8 cellular contexts compared by ENCODE assay signal in genomic region chr9:129884220-129885017, GRCh38. TPM values are rescaled to one million over a fixed set of nuclear protein-coding genes. Genes with fewer than 3 reads are reported as not detected.
DNase-seq lines count a peak whose midpoint lies in the region; ATAC-seq and TF ChIP-seq lines count a peak whose summit lies in the region.

No MANE protein-coding gene starts in this region.

- no peak for TF ChIP-seq CTCF in upper lobe of right lung (IDR thresholded peaks at IDR 0.05)

- intact Hi-C loops in left cardiac atrium (cut with DNase I), result loop anchor here (2.0 to 10.0 kb wide), 5 partner anchors 158 to 353 kb away; partner anchors contain the start of genes FNBP1 (in 1 of the 2) and GPR107 (in 1 of the 2)
- intact Hi-C loops in posterior vena cava (cut with DNase I), result no loop called here
- intact Hi-C loops in upper lobe of right lung (cut with DNase I), result loop anchor here (10.0 kb wide), 1 partner anchor 160 kb away; the partner anchor contains the start of gene FNBP1

- peak; percentile 45 for ATAC-seq in activated naive CD8-positive, alpha-beta T cell treated with anti-CD3 and anti-CD28 coated beads, Interleukin-2, amount 50 U/mL, for 24 hours
- peak; percentile 81 to 82 for ATAC-seq in left cardiac atrium
- ATAC-seq in upper lobe of right lung, result peak; percentile 88

- H3K9me3 ChIP-seq in upper lobe of right lung, result no peaks in the 10 kb centered on the region

- peaks cover 3% of the 10 kb centered on the region for H3K27me3 Mint-ChIP-seq in activated naive CD8-positive, alpha-beta T cell treated with anti-CD3 and anti-CD28 coated beads, Interleukin-2, amount 50 U/mL, for 24 hours

- peak overlapping the region; percentile 100 for H3K27ac Mint-ChIP-seq in activated naive CD8-positive, alpha-beta T cell treated with anti-CD3 and anti-CD28 coated beads, Interleukin-2, amount 50 U/mL, for 24 hours

- no peaks in the 10 kb centered on the region for H3K27me3 ChIP-seq in upper lobe of right lung

- peaks cover 58% of the 10 kb centered on the region for H3K4me1 Mint-ChIP-seq in activated naive CD8-positive, alpha-beta T cell treated with anti-CD3 and anti-CD28 coated beads, Interleukin-2, amount 50 U/mL, for 24 hours

- CTCF ChIA-PET in HEK293T (lab: Yijun Ruan, JAX), result no interaction called here

- POLR2A ChIA-PET in HEK293T (lab: Yijun Ruan, JAX), result interaction anchor here (1.4 to 1.5 kb wide), 2 partner anchors 11 to 158 kb away, joined by 5 to 7 read pairs; partner anchors contain the start of gene FNBP1

- H3K36me3 ChIP-seq in upper lobe of right lung, result peaks cover 34% of the 10 kb centered on the region

- peak overlapping the region; percentile 48 for H3K4me3 ChIP-seq in upper lobe of right lung

- no peaks in the 10 kb centered on the region for H3K9me3 Mint-ChIP-seq in activated naive CD8-positive, alpha-beta T cell treated with anti-CD3 and anti-CD28 coated beads, Interleukin-2, amount 50 U/mL, for 24 hours

- peak; percentile 92 for DNase-seq in GDM1 (lab: John Stamatoyannopoulos, UW)
- peak; percentile 89 for DNase-seq in HEK293T (ENCODE audit: extremely low spot score)
- DNase-seq in NCI-H1105 (lab: John Stamatoyannopoulos, UW), result peak; percentile 89
- peak; percentile 31 to 43 for DNase-seq in SW 1271 (lab: John Stamatoyannopoulos, UW)
- DNase-seq in activated naive CD8-positive, alpha-beta T cell treated with anti-CD3 and anti-CD28 coated beads, Interleukin-2, amount 50 U/mL, for 24 hours, result peak; percentile 96
- peak; percentile 91 for DNase-seq in left cardiac atrium
- DNase-seq in posterior vena cava (ENCODE audit: low spot score), result peak; percentile 95
- peak; percentile 97 for DNase-seq in upper lobe of right lung

- H3K27ac ChIP-seq in upper lobe of right lung, result peak overlapping the region; percentile 88

- H3K36me3 Mint-ChIP-seq in activated naive CD8-positive, alpha-beta T cell treated with anti-CD3 and anti-CD28 coated beads, Interleukin-2, amount 50 U/mL, for 24 hours (ENCODE audit: low read depth), result peaks cover 43% of the 10 kb centered on the region

- H3K4me3 Mint-ChIP-seq in activated naive CD8-positive, alpha-beta T cell treated with anti-CD3 and anti-CD28 coated beads, Interleukin-2, amount 50 U/mL, for 24 hours, result peak overlapping the region; percentile 98

- H3K4me1 ChIP-seq in upper lobe of right lung, result peaks cover 36% of the 10 kb centered on the region

TF ChIP-seq in HEK293T, 16 proteins besides CTCF, POLR2A, EP300 and RAD21:
- TF ChIP-seq FOXM1 (IDR thresholded peaks at IDR 0.05; ENCODE audit: borderline replicate concordance) (no peak), L3MBTL2 (conservative IDR thresholded peaks at IDR 0.05) (no peak), SP1 (IDR thresholded peaks at IDR 0.05) (no peak), HDGF (IDR thresholded peaks at IDR 0.05; ENCODE audit: borderline replicate concordance) (no peak), PKNOX1 (IDR thresholded peaks at IDR 0.05) (peak; percentile 92), TARDBP (IDR thresholded peaks at IDR 0.05) (no peak), ARNT (IDR thresholded peaks at IDR 0.05) (no peak), ELF4 (IDR thresholded peaks at IDR 0.05) (peak; percentile 19; the same call in 1 of the 2 replicates), NFRKB (IDR thresholded peaks at IDR 0.05) (no peak), LEF1 (IDR thresholded peaks at IDR 0.05; ENCODE audit: borderline replicate concordance) (no peak)

RNA-seq across cellular contexts. Expression of gene USP20, which starts 49.2 kb away (rescaled TPM):
- total RNA-seq in left cardiac atrium (10 to 100 TPM; 13.9 to 14.3 TPM), posterior vena cava (10 to 100 TPM; 25.8 to 26.0 TPM), upper lobe of right lung (21.4 TPM)

RNA-seq across cellular contexts. Expression of gene C9orf78, which starts 49.3 kb away (rescaled TPM):
- total RNA-seq in left cardiac atrium (10 to 100 TPM; 26.0 to 33.2 TPM), posterior vena cava (10 to 100 TPM; 31.3 to 40.0 TPM), upper lobe of right lung (36.6 TPM)

Comparison
In these comparisons a context has a peak if more than half of its experiments do, and no peak if none do; other contexts are left out.
1. Peak in every context shown above with its lines: DNase-seq, ATAC-seq, H3K4me3 ChIP-seq and H3K27ac ChIP-seq.
2. DNase-seq: peak in every context shown above with its lines; median percentile 97 in upper lobe of right lung; 96 in activated naive CD8-positive, alpha-beta T cell treated with anti-CD3 and anti-CD28 coated beads, Interleukin-2, amount 50 U/mL, for 24 hours; 95 in posterior vena cava; 92 in GDM1; 91 in left cardiac atrium; 89 in HEK293T; 89 in NCI-H1105; 37 in SW 1271.
3. intact Hi-C loops: an anchor here in left cardiac atrium (2.0 to 10.0 kb wide) and upper lobe of right lung (10.0 kb wide); none called in posterior vena cava.